In the genomic region with DNA sequence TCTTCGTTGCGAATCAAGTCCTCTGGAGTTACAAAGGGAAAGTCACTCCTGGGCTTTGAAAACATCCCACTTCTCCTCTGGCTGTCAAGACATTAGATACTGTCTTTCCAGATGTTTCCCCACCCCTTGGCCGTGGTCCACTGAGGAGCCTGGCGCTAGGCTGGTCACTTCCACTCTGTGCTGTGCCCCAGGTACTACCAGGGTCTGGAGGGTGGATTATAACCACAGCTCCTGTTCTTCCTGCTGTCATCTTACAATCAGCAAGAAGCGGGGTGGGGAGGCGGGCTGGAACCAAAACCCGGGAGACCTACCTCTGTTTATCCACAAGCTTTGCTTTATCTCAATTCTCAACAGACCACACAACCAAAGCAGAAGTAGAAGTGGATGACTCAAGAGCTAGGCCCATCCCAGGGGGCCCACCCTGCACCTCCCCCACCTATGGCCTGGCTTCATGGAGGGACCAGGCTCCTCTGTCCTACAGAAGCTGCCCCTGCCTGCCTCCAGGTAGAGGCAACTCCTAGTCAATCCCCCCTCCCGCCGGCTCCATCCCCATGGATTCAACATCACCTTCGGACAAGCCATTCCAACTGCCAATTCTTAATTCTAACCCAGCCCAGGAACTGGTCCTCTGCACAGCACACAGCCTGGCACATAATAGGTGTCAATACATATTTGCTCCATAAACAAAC, we compare ENCODE assay signal across 1 cellular context.
TF ChIP-seq lines count a peak whose summit lies in the region.

No MANE protein-coding gene starts in this region.

TF ChIP-seq in SK-N-SH, 30 proteins besides CTCF, POLR2A, EP300 and RAD21 (continued from another document):
- TF ChIP-seq, protein P1, sequence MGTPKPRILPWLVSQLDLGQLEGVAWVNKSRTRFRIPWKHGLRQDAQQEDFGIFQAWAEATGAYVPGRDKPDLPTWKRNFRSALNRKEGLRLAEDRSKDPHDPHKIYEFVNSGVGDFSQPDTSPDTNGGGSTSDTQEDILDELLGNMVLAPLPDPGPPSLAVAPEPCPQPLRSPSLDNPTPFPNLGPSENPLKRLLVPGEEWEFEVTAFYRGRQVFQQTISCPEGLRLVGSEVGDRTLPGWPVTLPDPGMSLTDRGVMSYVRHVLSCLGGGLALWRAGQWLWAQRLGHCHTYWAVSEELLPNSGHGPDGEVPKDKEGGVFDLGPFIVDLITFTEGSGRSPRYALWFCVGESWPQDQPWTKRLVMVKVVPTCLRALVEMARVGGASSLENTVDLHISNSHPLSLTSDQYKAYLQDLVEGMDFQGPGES (IDR thresholded peaks at IDR 0.05; ENCODE audit: low read depth, low read length) = no peak
- TF ChIP-seq ELF1 (IDR thresholded peaks at IDR 0.05) = no peak
- no peak for TF ChIP-seq FOXJ3 (CRISPR knock-in tag; IDR thresholded peaks at IDR 0.05)
TF ChIP-seq in SK-N-SH: peak in this region for 0.
